9 cellular contexts compared by ENCODE assay signal in genomic region chr6:35024601-35025054, GRCh38.
DNase-seq lines count a peak whose midpoint lies in the region; ATAC-seq, FAIRE-seq and TF ChIP-seq lines count a peak whose summit lies in the region.
"Had no signal": no experiment of that assay in that cellular context is flagged by ENCODE, and none has a peak within 500 bp of the region (broad histone marks: within the 10 kb centered on the region; RNA-seq: fewer than 3 reads in every experiment).

No MANE protein-coding gene starts in this region.

- intact Hi-C loops in adrenal gland (cut with DNase I): no loop called here

- H3K27ac ChIP-seq in adrenal gland (peak overlapping the region in 4 of 5 donors; percentile 1 to 63 (median 32)), small intestine (ENCODE audit: low read depth in 1 of 2, low read length in 1 of 2) (peak overlapping the region; percentile 39 to 73)
- no peak overlapping the region for H3K27ac ChIP-seq in CD8-positive, alpha-beta memory T cell (ENCODE audit: low read depth, low read length)
- H3K27ac ChIP-seq: BLaER1 had no signal

- no peak for FAIRE-seq in small intestine (lab: Jason Lieb, UNC)

- no peaks in the 10 kb centered on the region for H3K27me3 Mint-ChIP-seq in CD8-positive, alpha-beta memory T cell

- H3K9me3 ChIP-seq in adrenal gland (replicated peaks in 1 of 3) (no peaks in the 10 kb centered on the region), small intestine (ENCODE audit: control insufficient read depth, low read depth) (no peaks in the 10 kb centered on the region)
- no peaks in the 10 kb centered on the region for H3K9me3 ChIP-seq in CD8-positive, alpha-beta memory T cell (ENCODE audit: low read length)
- H3K9me3 ChIP-seq: BLaER1 had no signal

- H3K4me1 Mint-ChIP-seq in CD8-positive, alpha-beta memory T cell: peaks cover 0 to 3% (median 0%) of the 10 kb centered on the region in 3 donors

- TF ChIP-seq CTCF in adrenal gland (IDR thresholded peaks at IDR 0.05): peak in 2 of 6 experiments; percentile 5 to 26

- H3K36me3 ChIP-seq in adrenal gland (replicated peaks in 1 of 2) (peaks cover 0 to 4% of the 10 kb centered on the region in 2 donors), small intestine (ENCODE audit: control insufficient read depth in 2 of 2, insufficient read depth in 2 of 2, low read length in 2 of 2) (no peaks in the 10 kb centered on the region)
- H3K36me3 ChIP-seq in CD8-positive, alpha-beta memory T cell (ENCODE audit: insufficient read depth, low read length): peaks cover 5% of the 10 kb centered on the region

- no peak overlapping the region for H3K4me3 Mint-ChIP-seq in CD8-positive, alpha-beta memory T cell

- peaks cover 0 to 36% (median 9%) of the 10 kb centered on the region in 3 donors for H3K36me3 Mint-ChIP-seq in CD8-positive, alpha-beta memory T cell

- CTCF ChIA-PET in CD8-positive, alpha-beta memory T cell (lab: Charles Lee): no interaction called here

- H3K4me3 ChIP-seq in adrenal gland (no peak overlapping the region), small intestine (ENCODE audit: low read depth in 1 of 2, low read length in 2 of 2) (no peak overlapping the region)
- no peak overlapping the region for H3K4me3 ChIP-seq in CD8-positive, alpha-beta memory T cell (ENCODE audit: low read length)
- H3K4me3 ChIP-seq: BLaER1 had no signal

- TF ChIP-seq POLR2A in adrenal gland (IDR thresholded peaks at IDR 0.05): peak in 1 of 2 donors; percentile 24

- ATAC-seq in GM21825 (IDR thresholded peaks at IDR 0.05; ENCODE audit: unreplicated experiment): no peak

- H3K27me3 ChIP-seq in adrenal gland: no peaks in the 10 kb centered on the region
- no peaks in the 10 kb centered on the region for H3K27me3 ChIP-seq in small intestine (ENCODE audit: control insufficient read depth in 2 of 2, insufficient read depth in 2 of 2, low read length in 2 of 2)
- no peaks in the 10 kb centered on the region for H3K27me3 ChIP-seq in CD8-positive, alpha-beta memory T cell (ENCODE audit: insufficient read depth, low read length, poor library complexity, severe bottlenecking)
- H3K27me3 ChIP-seq: BLaER1 had no signal

- H3K9me3 Mint-ChIP-seq in CD8-positive, alpha-beta memory T cell: no peaks in the 10 kb centered on the region

- DNase-seq in SHP77 (lab: John Stamatoyannopoulos, UW) (peak; percentile 18 to 27), SHP77 treated with DMSO at 0.1 percent for 48 hours (lab: John Stamatoyannopoulos, UW) (no peak), adrenal gland (peak in 6 of 7 donors; percentile 57 to 85 (median 72)), hypothalamus (lab: John Stamatoyannopoulos, UW) (peak in 30 of 51 donors; percentile 13 to 78 (median 44)), small intestine (peak; percentile 82), cerebellum (ENCODE audit: low spot score) (no peak)
- DNase-seq in CD8-positive, alpha-beta memory T cell: no peak

- H3K4me1 ChIP-seq in adrenal gland (replicated peaks in 1 of 2): peaks cover 54 to 74% of the 10 kb centered on the region in 2 donors
- H3K4me1 ChIP-seq in small intestine (ENCODE audit: control insufficient read depth in 2 of 2, insufficient read depth in 1 of 2, low read depth in 1 of 2, low read length in 1 of 2): peaks cover 5 to 11% of the 10 kb centered on the region in 2 donors
- H3K4me1 ChIP-seq in CD8-positive, alpha-beta memory T cell (ENCODE audit: insufficient read depth, low read length): no peaks in the 10 kb centered on the region

- H3K27ac Mint-ChIP-seq in CD8-positive, alpha-beta memory T cell: no peak overlapping the region

- POLR2A ChIA-PET in CD8-positive, alpha-beta memory T cell (lab: Charles Lee): no interaction called here

- WGBS in adrenal gland, 4 donors: 30 to 39% (median 33%) methylated on average over 4 of the region's 4 CpGs
- WGBS in small intestine, 3 donors: 12 to 27% (median 23%) methylated on average over 4 of the region's 4 CpGs

Comparison
In these comparisons a context has a peak if more than half of its experiments do, and no peak if none do; other contexts are left out.
1. DNase-seq: peak in SHP77 (2 of 2), adrenal gland (6 of 7), hypothalamus (30 of 51) and small intestine (single experiment); none in SHP77 treated with DMSO at 0.1 percent for 48 hours (single experiment), CD8-positive, alpha-beta memory T cell (0 of 5) and cerebellum (single experiment).